ENCODE assay signal across 10 cellular contexts in genomic region chr15:70339551-70340517, GRCh38.
DNase-seq lines count a peak whose midpoint lies in the region; ATAC-seq and TF ChIP-seq lines count a peak whose summit lies in the region.
"Had no signal": no experiment of that assay in that cellular context is flagged by ENCODE, and none has a peak within 500 bp of the region (broad histone marks: within the 10 kb centered on the region; RNA-seq: fewer than 3 reads in every experiment).

No MANE protein-coding gene starts in this region.

- H3K36me3 ChIP-seq in muscle layer of colon (ENCODE audit: insufficient read depth, low read length) (no peaks in the 10 kb centered on the region), A673 (ENCODE audit: insufficient read depth, low read length, poor library complexity, severe bottlenecking) (no peaks in the 10 kb centered on the region), neural progenitor cell (no peaks in the 10 kb centered on the region)

- intact Hi-C loops in A673 (cut with micrococcal nuclease; ENCODE audit: unreplicated experiment) = no loop called here

- H3K9me3 ChIP-seq in muscle layer of colon (ENCODE audit: low read length) (no peaks in the 10 kb centered on the region), A673 (ENCODE audit: low read depth, low read length, poor library complexity, severe bottlenecking) (peaks cover 2% of the 10 kb centered on the region), neural progenitor cell (ENCODE audit: low read depth) (no peaks in the 10 kb centered on the region)

- no peak overlapping the region for H3K27ac Mint-ChIP-seq in neural progenitor cell

- no peak overlapping the region for H3K9ac ChIP-seq in muscle layer of colon (ENCODE audit: low read length)
- H3K9ac ChIP-seq in neural progenitor cell = no peak overlapping the region

- H3K27me3 ChIP-seq in muscle layer of colon (ENCODE audit: control insufficient read depth in 1 of 2, insufficient read depth in 2 of 2, low read length in 2 of 2) (no peaks in the 10 kb centered on the region), A673 (replicated peaks; ENCODE audit: insufficient read depth, low read depth, low read length, poor library complexity) (no peaks in the 10 kb centered on the region), neural progenitor cell (no peaks in the 10 kb centered on the region)

- POLR2A ChIA-PET in A673 (lab: Charles Lee; ENCODE audit: low non-redundant PET) = no interaction called here

- BruUV-seq in A673 (replicated peaks; lab: Mats Ljungman, UMichigan) = no TSS peak

- no peak overlapping the region for H3K4me3 Mint-ChIP-seq in neural progenitor cell

- DNase-seq in DMS79 treated with DMSO at 0.1 percent for 48 hours (lab: John Stamatoyannopoulos, UW) (peak; percentile 92), MV-4-11 (lab: John Stamatoyannopoulos, UW) (peak; percentile 92), A673 (ENCODE audit: low spot score) (no peak), neural progenitor cell (ENCODE audit: low spot score) (no peak), NCI-H1694 (lab: John Stamatoyannopoulos, UW) (no peak)
- no peak for DNase-seq in stimulated activated CD4-positive, alpha-beta T cell treated with anti-CD3 and anti-CD28 coated beads, Interleukin-4, amount 100 ng/mL, for 1 hour
- DNase-seq: activated CD4-positive, alpha-beta T cell treated with anti-CD3 and anti-CD28 coated beads, Interleukin-2, amount 50 U/mL, for 1 hour; hypothalamus had no signal

- H3K27ac ChIP-seq in muscle layer of colon (ENCODE audit: low read depth, low read length) (peak overlapping the region; percentile 3), A673 (ENCODE audit: low read depth, low read length, poor library complexity, severe bottlenecking) (no peak overlapping the region), neural progenitor cell (no peak overlapping the region)

- H3K36me3 Mint-ChIP-seq in neural progenitor cell = no peaks in the 10 kb centered on the region

- CTCF ChIA-PET in A673 (lab: Charles Lee) = no interaction called here

- ATAC-seq in SK-N-SH treated with all-trans-retinoic acid at 6 μM for 48 hours = peak; percentile 89

- H3K27me3 Mint-ChIP-seq in neural progenitor cell (ENCODE audit: insufficient read depth, low read depth) = peaks cover 6% of the 10 kb centered on the region

- peaks cover 35% of the 10 kb centered on the region for H3K4me1 ChIP-seq in muscle layer of colon (ENCODE audit: insufficient read depth, low read length)
- no peaks in the 10 kb centered on the region for H3K4me1 ChIP-seq in A673 (ENCODE audit: insufficient read depth, low read length, poor library complexity, severe bottlenecking)
- no peaks in the 10 kb centered on the region for H3K4me1 ChIP-seq in neural progenitor cell

- TF ChIP-seq CTCF in A673 (conservative IDR thresholded peaks at IDR 0.05; ENCODE audit: low read depth, low read length) = no peak
- no peak for TF ChIP-seq CTCF in neural progenitor cell (IDR thresholded peaks at IDR 0.05)

- H3K79me2 ChIP-seq in neural progenitor cell (ENCODE audit: low read depth) = no peaks in the 10 kb centered on the region

- H3K9me3 Mint-ChIP-seq in neural progenitor cell = peaks cover 9% of the 10 kb centered on the region

- H3F3A ChIP-seq in neural progenitor cell (ENCODE audit: low read depth) = no peaks in the 10 kb centered on the region

- no peaks in the 10 kb centered on the region for H3K4me1 Mint-ChIP-seq in neural progenitor cell

- H3K4me3 ChIP-seq in muscle layer of colon (ENCODE audit: low read depth in 1 of 2, low read length in 2 of 2) = no peak overlapping the region
- no peak overlapping the region for H3K4me3 ChIP-seq in A673 (ENCODE audit: low read depth, low read length, poor library complexity, severe bottlenecking)
- no peak overlapping the region for H3K4me3 ChIP-seq in neural progenitor cell

- no peaks in the 10 kb centered on the region for H4K20me1 ChIP-seq in neural progenitor cell (ENCODE audit: low read depth)

- no peak overlapping the region for H3K4me2 ChIP-seq in neural progenitor cell

- H2AFZ ChIP-seq in neural progenitor cell (replicated peaks) = no peak overlapping the region

TF ChIP-seq in SK-N-SH treated with all-trans-retinoic acid at 6 μM for 48 hours, 23 proteins besides CTCF, POLR2A, EP300 and RAD21 (continues in another document):
- peak; percentile 79; the same call in 1 of the 2 replicates for TF ChIP-seq ZNF565 (CRISPR knock-in tag; conservative IDR thresholded peaks at IDR 0.05; ENCODE audit: low read depth)
- peak; percentile 62; the same call in 1 of the 2 replicates for TF ChIP-seq ZNF70 (CRISPR knock-in tag; IDR thresholded peaks at IDR 0.05)
- no peak for TF ChIP-seq BACH2 (CRISPR knock-in tag; IDR thresholded peaks at IDR 0.05; ENCODE audit: borderline replicate concordance)
- no peak for TF ChIP-seq ZNF8 (CRISPR knock-in tag; IDR thresholded peaks at IDR 0.05)
- TF ChIP-seq PPARA (CRISPR knock-in tag; IDR thresholded peaks at IDR 0.05; ENCODE audit: borderline replicate concordance) = peak; percentile 86
- TF ChIP-seq SNAI2 (CRISPR knock-in tag; IDR thresholded peaks at IDR 0.05) = peak; percentile 85; the same call in 1 of the 2 replicates
- TF ChIP-seq CREB5 (CRISPR knock-in tag; IDR thresholded peaks at IDR 0.05; ENCODE audit: low read depth) = peak; percentile 99
- peak; percentile 95 for TF ChIP-seq CSDC2 (CRISPR knock-in tag; IDR thresholded peaks at IDR 0.05)
- peak; percentile 100 for TF ChIP-seq ISL1 (CRISPR knock-in tag; IDR thresholded peaks at IDR 0.05)
- peak; percentile 70; the same call in 1 of the 2 replicates for TF ChIP-seq ARNTL (CRISPR knock-in tag; IDR thresholded peaks at IDR 0.05; ENCODE audit: borderline replicate concordance, low read depth)
- peak; percentile 18; the same call in 1 of the 2 replicates for TF ChIP-seq ZFP30 (CRISPR knock-in tag; IDR thresholded peaks at IDR 0.05)
- TF ChIP-seq PATZ1 (CRISPR knock-in tag; IDR thresholded peaks at IDR 0.05; ENCODE audit: borderline replicate concordance) = peak; percentile 53
- no peak for TF ChIP-seq POU6F1 (CRISPR knock-in tag; IDR thresholded peaks at IDR 0.05; ENCODE audit: borderline replicate concordance, low read depth)
- no peak for TF ChIP-seq OSR1 (CRISPR knock-in tag; IDR thresholded peaks at IDR 0.05)
- TF ChIP-seq CSRNP3 (CRISPR knock-in tag; IDR thresholded peaks at IDR 0.05) = peak; percentile 68; the same call in 1 of the 2 replicates

Comparison
In these comparisons a context has a peak if more than half of its experiments do, and no peak if none do; other contexts are left out.
1. DNase-seq: peak in DMS79 treated with DMSO at 0.1 percent for 48 hours (single experiment) and MV-4-11 (single experiment); none in A673 (single experiment), stimulated activated CD4-positive, alpha-beta T cell treated with anti-CD3 and anti-CD28 coated beads, Interleukin-4, amount 100 ng/mL, for 1 hour (single experiment), neural progenitor cell (single experiment) and NCI-H1694 (single experiment).